ENCODE assay signal across 28 cellular contexts in the genomic region with DNA sequence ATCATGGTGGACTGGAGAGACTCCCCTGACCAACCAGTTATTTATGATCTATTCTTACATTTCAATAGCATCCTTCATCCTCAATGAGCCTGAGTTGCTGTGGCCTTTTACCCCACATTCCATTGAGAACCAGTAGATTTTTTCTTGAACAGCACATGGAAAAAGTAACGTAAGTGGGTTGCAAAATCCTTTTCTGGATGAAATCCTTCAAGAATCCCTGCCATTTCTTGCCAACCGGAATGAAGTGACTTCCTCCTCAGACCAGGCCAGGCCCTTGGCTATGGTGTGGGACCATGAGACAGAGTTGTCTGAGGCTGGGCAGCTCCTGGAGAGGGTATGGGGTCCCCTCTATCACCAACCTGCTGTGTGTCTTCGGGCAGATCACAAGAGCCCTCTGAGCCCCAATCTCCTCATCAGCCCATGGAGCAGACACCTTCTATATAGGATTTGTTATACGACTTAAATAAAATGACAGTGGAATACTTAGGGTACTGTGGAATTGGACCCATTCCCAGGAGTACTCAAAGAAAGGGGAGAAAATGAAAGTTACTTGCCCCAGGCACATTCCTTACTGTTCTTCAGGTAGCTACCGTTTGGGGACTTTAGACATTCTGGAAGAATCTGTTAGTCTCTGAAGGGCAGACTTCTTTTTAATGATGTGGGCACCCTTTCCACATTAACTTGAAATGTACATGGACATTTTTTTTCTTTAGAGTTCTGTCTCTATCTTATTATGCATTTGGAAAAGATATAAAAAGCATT. TPM values are rescaled to one million over a fixed set of nuclear protein-coding genes. Genes with fewer than 3 reads are reported as not detected.
DNase-seq lines count a peak whose midpoint lies in the region; ATAC-seq and TF ChIP-seq lines count a peak whose summit lies in the region.
"Had no signal": no experiment of that assay in that cellular context is flagged by ENCODE, and none has a peak within 500 bp of the region (broad histone marks: within the 10 kb centered on the region; RNA-seq: fewer than 3 reads in every experiment).

No MANE protein-coding gene starts in this region.

- TF ChIP-seq CTCF in right atrium auricular region (IDR thresholded peaks at IDR 0.05), result no peak
- no peak for TF ChIP-seq CTCF in heart left ventricle (IDR thresholded peaks at IDR 0.05)
- TF ChIP-seq CTCF in ascending aorta (IDR thresholded peaks at IDR 0.05), result no peak
- no peak for TF ChIP-seq CTCF in psoas muscle (IDR thresholded peaks at IDR 0.05)
- no peak for TF ChIP-seq CTCF in GM10266 (IDR thresholded peaks at IDR 0.05; ENCODE audit: control insufficient read depth, insufficient read depth, low read depth, missing control alignments)
- no peak for TF ChIP-seq CTCF in coronary artery (IDR thresholded peaks at IDR 0.05)

- no peak for TF ChIP-seq POLR2A in heart left ventricle (IDR thresholded peaks at IDR 0.05)

- ATAC-seq in heart left ventricle, result no peak
- ATAC-seq in psoas muscle, result peak in 2 of 4 donors; percentile 27 to 42
- ATAC-seq in HG03521 (IDR thresholded peaks at IDR 0.05; ENCODE audit: unreplicated experiment), result no peak
- ATAC-seq: activated CD4-positive, CD25-positive, alpha-beta regulatory T cell treated with anti-CD3 and anti-CD28 coated beads, Interleukin-2, amount 50 U/mL, for 24 hours had no signal

- no peak overlapping the region for H3K4me3 ChIP-seq in right atrium auricular region
- H3K4me3 ChIP-seq in heart left ventricle, result no peak overlapping the region
- no peak overlapping the region for H3K4me3 ChIP-seq in ascending aorta
- no peak overlapping the region for H3K4me3 ChIP-seq in psoas muscle
- no peak overlapping the region for H3K4me3 ChIP-seq in MG63
- H3K4me3 ChIP-seq in coronary artery, result no peak overlapping the region
- H3K4me3 ChIP-seq: dorsolateral prefrontal cortex, SJSA1, uterus had no signal

- H3K9me3 ChIP-seq in right atrium auricular region (no peaks in the 10 kb centered on the region), heart left ventricle (no peaks in the 10 kb centered on the region), ascending aorta (no peaks in the 10 kb centered on the region), psoas muscle (no peaks in the 10 kb centered on the region), MG63 (no peaks in the 10 kb centered on the region)
- H3K9me3 ChIP-seq: BE2C, SJSA1, uterus had no signal

- intact Hi-C loops in heart left ventricle (cut with DNase I), result no loop called here
- intact Hi-C loops in ascending aorta (cut with DNase I), result loop anchor here (10.0 kb wide), 1 partner anchor 219 kb away; no protein-coding TSS in a partner anchor
- intact Hi-C loops in psoas muscle (cut with DNase I), result no loop called here

- H3K27me3 ChIP-seq in right atrium auricular region (no peaks in the 10 kb centered on the region), heart left ventricle (peaks cover 0 to 28% (median 2%) of the 10 kb centered on the region in 9 donors), ascending aorta (no peaks in the 10 kb centered on the region), psoas muscle (ENCODE audit: insufficient read depth in 3 of 3, low read length in 2 of 3) (no peaks in the 10 kb centered on the region), MG63 (no peaks in the 10 kb centered on the region)
- H3K27me3 ChIP-seq: uterus had no signal

- WGBS in heart left ventricle, 4 donors, result 69 to 81% (median 75%) methylated on average over 5 of the region's 5 CpGs
- 55 to 68% (median 59%) methylated on average over 5 of the region's 5 CpGs for WGBS in psoas muscle, 3 donors

- H3K4me1 ChIP-seq in right atrium auricular region (no peaks in the 10 kb centered on the region), heart left ventricle (no peaks in the 10 kb centered on the region), ascending aorta (peaks cover 0 to 6% of the 10 kb centered on the region in 2 donors), psoas muscle (no peaks in the 10 kb centered on the region)
- H3K4me1 ChIP-seq: BE2C, SJSA1, uterus had no signal

- peak; percentile 77 for DNase-seq in right atrium auricular region (ENCODE audit: low spot score)
- no peak for DNase-seq in heart left ventricle
- no peak for DNase-seq in ascending aorta (ENCODE audit: low spot score in 2 of 2)
- DNase-seq in psoas muscle, result peak; percentile 25 to 62
- DNase-seq in GM10266 (ENCODE audit: extremely low spot score), result no peak
- DNase-seq in MG63, result no peak
- DNase-seq in coronary artery (ENCODE audit: low spot score), result no peak
- DNase-seq: activated CD4-positive, alpha-beta memory T cell treated with anti-CD3 and anti-CD28 coated beads, Interleukin-2, amount 10 ng/mL, durations not matched to agents 7 days and 5 days; activated CD8-positive, alpha-beta memory T cell treated with anti-CD3 and anti-CD28 coated beads, Interleukin-2, amount 50 U/mL, for 48 hours; activated naive CD8-positive, alpha-beta T cell treated with anti-CD3 and anti-CD28 coated beads for 36 hours; BE2C; CD8-positive, alpha-beta memory T cell; cerebellar nuclear complex; DMS 273 treated with DMSO at 0.1 percent for 48 hours; dorsolateral prefrontal cortex; H9; MM.1S; NCI-H1417; NCI-H2029 treated with DMSO at 0.1 percent for 48 hours; NCI-H526; stimulated activated CD4-positive, alpha-beta T cell treated with anti-CD3 and anti-CD28 coated beads, Interleukin-4, amount 100 ng/mL, for 1 hour; T-helper 1 cell; uterus had no signal

- H3K27ac ChIP-seq in right atrium auricular region (peak overlapping the region in 1 of 2 donors; percentile 52), heart left ventricle (no peak overlapping the region), ascending aorta (peak overlapping the region; percentile 50 to 53), psoas muscle (no peak overlapping the region), coronary artery (peak overlapping the region in 1 of 2 donors; percentile 38)
- H3K27ac ChIP-seq: SJSA1 had no signal

- H3K36me3 ChIP-seq in right atrium auricular region (no peaks in the 10 kb centered on the region), heart left ventricle (no peaks in the 10 kb centered on the region), ascending aorta (no peaks in the 10 kb centered on the region), psoas muscle (ENCODE audit: insufficient read depth in 1 of 2, low read depth in 1 of 2) (no peaks in the 10 kb centered on the region), MG63 (peaks cover 22% of the 10 kb centered on the region)
- H3K36me3 ChIP-seq: BE2C, SJSA1, uterus had no signal

RNA-seq across cellular contexts. Expression of gene EYA2, which starts 10.9 kb away (rescaled TPM):
- total RNA-seq in right atrium auricular region (1 to 10 TPM in 1 of 2 donors, under 1 TPM in 1; 0.30 to 2.6 TPM), heart left ventricle (1 to 10 TPM in 3 of 9 donors, under 1 TPM in 6; 0.32 to 4.2 (median 0.88) TPM), ascending aorta (15.4 TPM), psoas muscle (1 to 10 TPM; 1.6 to 4.0 (median 2.8) TPM)
- polyA plus RNA-seq in heart left ventricle (under 1 TPM; 0.30 to 0.35 TPM), psoas muscle (1 to 10 TPM in 2 of 3 donors, under 1 TPM in 1; 0.72 to 3.0 (median 1.1) TPM)
- total RNA-seq in MG63 (2014; rRNA removed; shearing (Covaris generic); ENCODE audit: low replicate concordance), result 27.0 and 37.0 TPM in 2 replicates
- total RNA-seq: activated naive CD8-positive, alpha-beta T cell treated with anti-CD3 and anti-CD28 coated beads for 36 hours; activated T-helper 2 cell treated with anti-CD3 and anti-CD28 coated beads, Interferon-gamma antibody, Interleukin-2, Interleukin-4, amounts not matched to agents 10 μg/mL and 5 μg/mL and 100 μg/mL, durations not matched to agents 14 hours and 24 hours and 36 hours; CD8-positive, alpha-beta memory T cell; lung microvascular endothelial cell had no signal
- polyA plus RNA-seq: CD8-positive, alpha-beta memory T cell had no signal

Comparison
In these comparisons a context has a peak if more than half of its experiments do, and no peak if none do; other contexts are left out.
1. DNase-seq: peak in right atrium auricular region (single experiment) and psoas muscle (2 of 2); none in heart left ventricle (0 of 5), ascending aorta (0 of 2), GM10266 (single experiment), MG63 (single experiment) and coronary artery (single experiment).
2. H3K27ac ChIP-seq: peak in ascending aorta (2 of 2); none in heart left ventricle (0 of 12) and psoas muscle (single experiment).